10 cellular contexts compared by ENCODE assay signal in genomic region chr5:140875085-140876065, GRCh38. TPM values are rescaled to one million over a fixed set of nuclear protein-coding genes. Genes with fewer than 3 reads are reported as not detected.
DNase-seq lines count a peak whose midpoint lies in the region; ATAC-seq, FAIRE-seq and TF ChIP-seq lines count a peak whose summit lies in the region.
"Had no signal": no experiment of that assay in that cellular context is flagged by ENCODE, and none has a peak within 500 bp of the region (broad histone marks: within the 10 kb centered on the region; RNA-seq: fewer than 3 reads in every experiment).

PCDHA12 (plus strand) TSS chr5:140875308; CDS start chr5:140875473, 165 bp downstream.

- in situ Hi-C loops in K562 (cut with MboI), result no loop called here

- H3K36me3 Mint-ChIP-seq in activated naive CD4-positive, alpha-beta T cell treated with anti-CD3 and anti-CD28 coated beads, Interleukin-2, amount 10 ng/mL, durations not matched to agents 7 days and 5 days, result no peaks in the 10 kb centered on the region
- peaks cover 3% of the 10 kb centered on the region for H3K36me3 Mint-ChIP-seq in activated naive CD4-positive, alpha-beta T cell treated with anti-CD3 and anti-CD28 coated beads for 36 hours (ENCODE audit: low read depth)

- peaks cover 14% of the 10 kb centered on the region for H3K27me3 Mint-ChIP-seq in activated naive CD4-positive, alpha-beta T cell treated with anti-CD3 and anti-CD28 coated beads, Interleukin-2, amount 10 ng/mL, durations not matched to agents 7 days and 5 days
- H3K27me3 Mint-ChIP-seq in activated naive CD4-positive, alpha-beta T cell treated with anti-CD3 and anti-CD28 coated beads for 36 hours (ENCODE audit: low read depth), result peaks cover 45% of the 10 kb centered on the region

- H3K4me2 ChIP-seq in K562 (ENCODE audit: insufficient read depth, low read length), result no peak within 1 kb of the TSS

- WGBS in K562 (ENCODE audit: insufficient coverage, low coverage, missing lambda C conversion rate), result 14% methylated on average over 41 of the region's 47 CpGs
- 24% methylated on average over 30 to 47 of the region's 47 CpGs for WGBS in upper lobe of left lung, 2 donors

- no peak for TF ChIP-seq RAD21 in K562 (CRISPR knock-in tag; conservative IDR thresholded peaks at IDR 0.05 in 1 of 2, IDR thresholded peaks at IDR 0.05 in 1 of 2)

- H3K27ac ChIP-seq in K562 (ENCODE audit: extremely low read depth, low read depth, low read length), result no peak within 1 kb of the TSS
- peak within 1 kb of the TSS in 1 of 2 donors; percentile 58 for H3K27ac ChIP-seq in left lung
- peak within 1 kb of the TSS in 2 of 4 donors; percentile 16 to 41 for H3K27ac ChIP-seq in upper lobe of left lung

- CTCF ChIA-PET in activated naive CD4-positive, alpha-beta T cell treated with anti-CD3 and anti-CD28 coated beads, Interleukin-2, amount 10 ng/mL, durations not matched to agents 7 days and 5 days (lab: Charles Lee), result no interaction called here
- CTCF ChIA-PET in activated naive CD4-positive, alpha-beta T cell treated with anti-CD3 and anti-CD28 coated beads for 36 hours (lab: Charles Lee), result no interaction called here
- CTCF ChIA-PET in K562 (lab: Yijun Ruan, JAX; ENCODE audit: low intra/inter-chr PET ratio), result no interaction called here

- H3K9me1 ChIP-seq in K562 (ENCODE audit: control insufficient read depth, insufficient read depth, low read length), result no peaks in the 10 kb centered on the region

- no peaks in the 10 kb centered on the region for H3K36me3 ChIP-seq in K562 (ENCODE audit: control insufficient read depth, insufficient read depth, low read length)
- H3K36me3 ChIP-seq in left lung, result no peaks in the 10 kb centered on the region
- no peaks in the 10 kb centered on the region for H3K36me3 ChIP-seq in upper lobe of left lung

- TF ChIP-seq CTCF in K562 (IDR thresholded peaks at IDR 0.05 in 2 of 3, conservative IDR thresholded peaks at IDR 0.05 in 1 of 3; ENCODE audit: insufficient read depth in 2 of 3, low read depth in 1 of 3, low read length in 3 of 3) (0 out of 6 replicates have a peak, but pooled peaks of 1 of the 3 experiments have one; percentile 21), left lung (IDR thresholded peaks at IDR 0.05) (peak in 1 of 2 donors; percentile 9), upper lobe of left lung (IDR thresholded peaks at IDR 0.05) (peak in 2 of 6 experiments; percentile 12 to 14)

- TF ChIP-seq POLR2A in K562 (conservative IDR thresholded peaks at IDR 0.05) (no peak), upper lobe of left lung (IDR thresholded peaks at IDR 0.05) (no peak)

- H3K27me3 ChIP-seq in K562 (ENCODE audit: control insufficient read depth in 2 of 2, insufficient read depth in 2 of 2, low read length in 2 of 2) (no peaks in the 10 kb centered on the region), left lung (peaks cover 22 to 91% of the 10 kb centered on the region in 2 donors), upper lobe of left lung (no peaks in the 10 kb centered on the region)

- H3K4me3 ChIP-seq in K562, result no peak within 1 kb of the TSS
- H3K4me3 ChIP-seq in left lung, result peak within 1 kb of the TSS in 1 of 2 donors; percentile 4
- peak within 1 kb of the TSS in 3 of 4 donors; percentile 18 to 31 (median 30) for H3K4me3 ChIP-seq in upper lobe of left lung

- H3K4me3 Mint-ChIP-seq in activated naive CD4-positive, alpha-beta T cell treated with anti-CD3 and anti-CD28 coated beads, Interleukin-2, amount 10 ng/mL, durations not matched to agents 7 days and 5 days, result no peak within 1 kb of the TSS
- no peak within 1 kb of the TSS for H3K4me3 Mint-ChIP-seq in activated naive CD4-positive, alpha-beta T cell treated with anti-CD3 and anti-CD28 coated beads for 36 hours

- DNase-seq in activated naive CD4-positive, alpha-beta T cell treated with anti-CD3 and anti-CD28 coated beads, Interleukin-2, amount 10 ng/mL, durations not matched to agents 7 days and 5 days, result no peak
- no peak for DNase-seq in activated naive CD4-positive, alpha-beta T cell treated with anti-CD3 and anti-CD28 coated beads for 36 hours
- DNase-seq in K562 (ENCODE audit: extremely low read depth in 1 of 4, low spot score in 3 of 4) (no peak), left lung (no peak), upper lobe of left lung (peak; percentile 22 to 46), NCI-H1694 (lab: John Stamatoyannopoulos, UW) (no peak), NCI-H146 treated with DMSO at 0.1 percent for 48 hours (lab: John Stamatoyannopoulos, UW; ENCODE audit: unreplicated experiment) (no peak)
- DNase-seq in NK-92 treated with Interleukin-12 subunit alpha and Interleukin-12 subunit beta, amount 100 ng/mL, for 24 hours (lab: John Stamatoyannopoulos, UW), result no peak
- DNase-seq: head of caudate nucleus, naive B cell had no signal

- peak within 1 kb of the TSS; percentile 58 for H3K27ac Mint-ChIP-seq in activated naive CD4-positive, alpha-beta T cell treated with anti-CD3 and anti-CD28 coated beads, Interleukin-2, amount 10 ng/mL, durations not matched to agents 7 days and 5 days
- H3K27ac Mint-ChIP-seq in activated naive CD4-positive, alpha-beta T cell treated with anti-CD3 and anti-CD28 coated beads for 36 hours, result no peak within 1 kb of the TSS

- H3K79me2 ChIP-seq in K562 (ENCODE audit: control insufficient read depth, insufficient read depth, low read length), result no peaks in the 10 kb centered on the region

- ATAC-seq in K562 (no peak), left lung (peak; percentile 89), upper lobe of left lung (ENCODE audit: low FRiP score in 2 of 2) (peak in 1 of 2 donors; percentile 53)

- peaks cover 14% of the 10 kb centered on the region for H3K9me3 Mint-ChIP-seq in activated naive CD4-positive, alpha-beta T cell treated with anti-CD3 and anti-CD28 coated beads, Interleukin-2, amount 10 ng/mL, durations not matched to agents 7 days and 5 days
- peaks cover 4% of the 10 kb centered on the region for H3K9me3 Mint-ChIP-seq in activated naive CD4-positive, alpha-beta T cell treated with anti-CD3 and anti-CD28 coated beads for 36 hours

- no peaks in the 10 kb centered on the region; a peak in 1 of 5 replicates for H3K4me1 ChIP-seq in K562 (replicated peaks in 1 of 2; ENCODE audit: control insufficient read depth in 2 of 2, insufficient read depth in 2 of 2, low read length in 2 of 2)
- H3K4me1 ChIP-seq in left lung, result no peaks in the 10 kb centered on the region
- no peaks in the 10 kb centered on the region for H3K4me1 ChIP-seq in upper lobe of left lung

- TF ChIP-seq EP300 in K562 (IDR thresholded peaks at IDR 0.05; ENCODE audit: low read length) (no peak), upper lobe of left lung (IDR thresholded peaks at IDR 0.05) (no peak)

- H3K9me3 ChIP-seq in K562 (replicated peaks; ENCODE audit: control insufficient read depth, insufficient read depth, low read depth, low read length), result no peaks in the 10 kb centered on the region; the same call in 1 of the 2 replicates
- H3K9me3 ChIP-seq in left lung, result peaks cover 0 to 45% of the 10 kb centered on the region in 2 donors
- H3K9me3 ChIP-seq in upper lobe of left lung, result peaks cover 0 to 33% (median 29%) of the 10 kb centered on the region in 4 donors

- H2AFZ ChIP-seq in K562 (ENCODE audit: low read depth, low read length), result no peak within 1 kb of the TSS

- POLR2A ChIA-PET in K562 (lab: Yijun Ruan, JAX), result no interaction called here

- intact Hi-C loops in activated naive CD4-positive, alpha-beta T cell treated with anti-CD3 and anti-CD28 coated beads for 36 hours (cut with micrococcal nuclease), result no loop called here
- intact Hi-C loops in K562 (cut with micrococcal nuclease) (no loop called here), left lung (cut with DNase I) (no loop called here)

- H3K9ac ChIP-seq in K562 (ENCODE audit: insufficient read depth in 1 of 2, low read depth in 2 of 2, low read length in 2 of 2), result no peak within 1 kb of the TSS

- no peaks in the 10 kb centered on the region for H3K4me1 Mint-ChIP-seq in activated naive CD4-positive, alpha-beta T cell treated with anti-CD3 and anti-CD28 coated beads, Interleukin-2, amount 10 ng/mL, durations not matched to agents 7 days and 5 days
- H3K4me1 Mint-ChIP-seq in activated naive CD4-positive, alpha-beta T cell treated with anti-CD3 and anti-CD28 coated beads for 36 hours (ENCODE audit: low read depth), result no peaks in the 10 kb centered on the region
- H3K4me1 Mint-ChIP-seq: naive B cell had no signal

- BruUV-seq in K562 (replicated peaks; lab: Mats Ljungman, UMichigan), result no TSS peak

- H4K20me1 ChIP-seq in K562 (replicated peaks; ENCODE audit: control insufficient read depth, insufficient read depth, low read length), result no peaks in the 10 kb centered on the region

- FAIRE-seq in K562 (lab: Jason Lieb, UNC), result no peak

RNA-seq across cellular contexts. Expression of gene PCDHA12, which starts in this region (rescaled TPM):
- not detected for total RNA-seq in activated naive CD4-positive, alpha-beta T cell treated with anti-CD3 and anti-CD28 coated beads for 36 hours
- total RNA-seq in K562 (2011; cell fraction: chromatin; rRNA removed; ENCODE audit: low replicate concordance), result not detected in 2 replicates
- 0.13 TPM in 1 of 2 replicates, not detected in the other for total RNA-seq in K562 (2011; cell fraction: nucleolus; rRNA removed)
- total RNA-seq in K562 (2011; cell fraction: nucleoplasm; rRNA removed), result not detected in 2 replicates
- total RNA-seq in K562 (2014; rRNA removed), result not detected in 2 replicates
- not detected in 2 replicates for total RNA-seq in K562 (2014; rRNA removed; fragmentation: Illumina TruSeq; extraction: Trizol)
- not detected in 2 replicates for total RNA-seq in K562 (2015; rRNA removed; fragmentation: Illumina TruSeq; extraction: Trizol)
- total RNA-seq in K562 (2021), result not detected in 2 replicates
- not detected in 2 replicates for polyA plus RNA-seq in K562 (2011; rRNA removed)
- polyA plus RNA-seq in K562 (2011; cell fraction: cytosol; rRNA removed), result 0.01 TPM in 1 of 2 replicates, not detected in the other
- polyA plus RNA-seq in K562 (2011; cell fraction: nucleus; rRNA removed), result not detected in 2 replicates
- polyA plus RNA-seq in K562 (2012), result 0.03 TPM in 1 of 2 replicates, not detected in the other
- not detected in 2 replicates for polyA plus RNA-seq in K562 (2014; fragmentation: Illumina TruSeq; extraction: Trizol)
- polyA plus RNA-seq in K562 (2014; fragmentation: Nextera tagmentation; extraction: Ambion mirVana), result not detected
- polyA plus RNA-seq in K562 (2014; rRNA removed), result not detected in 2 replicates
- not detected in 2 replicates for polyA minus RNA-seq in K562 (2011; rRNA and poly(A)+ RNA removed)
- not detected in 2 replicates for polyA minus RNA-seq in K562 (2011; cell fraction: cytosol; rRNA and poly(A)+ RNA removed)
- polyA minus RNA-seq in K562 (2011; cell fraction: nucleus; rRNA and poly(A)+ RNA removed), result not detected in 2 replicates
- total RNA-seq in left lung, result 1 to 10 TPM; 3.6 to 7.4 TPM
- 10 to 100 TPM in 2 of 6 donors, 1 to 10 TPM in 4; 3.3 to 12.1 (median 7.3) TPM for total RNA-seq in upper lobe of left lung

Comparison
In these comparisons a context has a peak if more than half of its experiments do, and no peak if none do; other contexts are left out.
1. DNase-seq: peak in upper lobe of left lung (2 of 2); none in activated naive CD4-positive, alpha-beta T cell treated with anti-CD3 and anti-CD28 coated beads, Interleukin-2, amount 10 ng/mL, durations not matched to agents 7 days and 5 days (single experiment), activated naive CD4-positive, alpha-beta T cell treated with anti-CD3 and anti-CD28 coated beads for 36 hours (single experiment), K562 (0 of 4), left lung (0 of 2), NCI-H1694 (single experiment), NK-92 treated with Interleukin-12 subunit alpha and Interleukin-12 subunit beta, amount 100 ng/mL, for 24 hours (single experiment) and NCI-H146 treated with DMSO at 0.1 percent for 48 hours (single experiment).